In genomic region chr12:116662612-116663144, GRCh38 we compare ENCODE assay signal across 1 cellular context.
TF ChIP-seq lines count a peak whose summit lies in the region.

No MANE protein-coding gene starts in this region.

TF ChIP-seq in SK-N-SH, 30 proteins besides CTCF, POLR2A, EP300 and RAD21 (continued from another document):
- TF ChIP-seq USF2 (IDR thresholded peaks at IDR 0.05; ENCODE audit: borderline replicate concordance, low read depth, low read length) (no peak), RFX5 (IDR thresholded peaks at IDR 0.05; ENCODE audit: low read length) (no peak), FOXM1 (IDR thresholded peaks at IDR 0.05; ENCODE audit: low read depth) (no peak), REST (IDR thresholded peaks at IDR 0.05; ENCODE audit: low read depth, low read length) (no peak), MAX (IDR thresholded peaks at IDR 0.05; ENCODE audit: low read depth) (no peak), JUND (IDR thresholded peaks at IDR 0.05) (no peak)
